8 cellular contexts compared by ENCODE assay signal in genomic region chr4:1725521-1725920, GRCh38. TPM values are rescaled to one million over a fixed set of nuclear protein-coding genes. Genes with fewer than 3 reads are reported as not detected.
DNase-seq lines count a peak whose midpoint lies in the region; ATAC-seq, FAIRE-seq and TF ChIP-seq lines count a peak whose summit lies in the region.

No MANE protein-coding gene starts in this region.

- intact Hi-C loops in K562 (cut with micrococcal nuclease), result loop anchor here (10.0 kb wide), 1 partner anchor 371 kb away; no protein-coding TSS in a partner anchor

- no peak overlapping the region for H2AFZ ChIP-seq in Loucy (ENCODE audit: low read length)
- no peak overlapping the region for H2AFZ ChIP-seq in K562 (ENCODE audit: low read depth, low read length)

- H3K27me3 ChIP-seq in Loucy (ENCODE audit: insufficient read depth, low read length, poor library complexity, severe bottlenecking), result no peaks in the 10 kb centered on the region
- H3K27me3 ChIP-seq in K562 (ENCODE audit: control insufficient read depth in 2 of 2, insufficient read depth in 2 of 2, low read length in 2 of 2), result no peaks in the 10 kb centered on the region
- no peaks in the 10 kb centered on the region for H3K27me3 ChIP-seq in neutrophil
- H3K27me3 ChIP-seq in HAP-1 (ENCODE audit: low read depth), result no peaks in the 10 kb centered on the region

- POLR2A ChIA-PET in activated CD4-positive, alpha-beta T cell treated with anti-CD3 and anti-CD28 coated beads, Interleukin-2, amount 10 ng/mL, durations not matched to agents 7 days and 5 days (lab: Charles Lee), result no interaction called here
- POLR2A ChIA-PET in K562 (lab: Yijun Ruan, JAX), result interaction anchor here (0.6 to 0.7 kb wide), 2 partner anchors 32 to 182 kb away, joined by 3 to 4 read pairs; no protein-coding TSS in a partner anchor

- no TSS peak for BruUV-seq in K562 (replicated peaks; lab: Mats Ljungman, UMichigan)

- H3K9me2 ChIP-seq in Loucy (replicated peaks; ENCODE audit: low read depth, low read length), result no peaks in the 10 kb centered on the region

- H3K79me2 ChIP-seq in Loucy (ENCODE audit: insufficient read depth, low read length) (peaks cover 91% of the 10 kb centered on the region), K562 (ENCODE audit: control insufficient read depth, insufficient read depth, low read length) (peaks cover 85% of the 10 kb centered on the region)

- H3K9ac ChIP-seq in Loucy (ENCODE audit: low read depth, low read length, poor library complexity, severe bottlenecking) (no peak overlapping the region), K562 (ENCODE audit: insufficient read depth in 1 of 2, low read depth in 2 of 2, low read length in 2 of 2) (peak overlapping the region in 1 of 2 experiments; percentile 71; a peak in 2 of 4 replicates)

- FAIRE-seq in K562 (lab: Jason Lieb, UNC), result no peak

- CTCF ChIA-PET in activated CD4-positive, alpha-beta T cell treated with anti-CD3 and anti-CD28 coated beads, Interleukin-2, amount 10 ng/mL, durations not matched to agents 7 days and 5 days (lab: Charles Lee), result interaction anchor here (0.8 to 9.1 kb wide), 4 partner anchors 12 to 32 kb away, joined by 3 to 94 read pairs (median 3); no protein-coding TSS in a partner anchor
- CTCF ChIA-PET in K562 (lab: Yijun Ruan, JAX; ENCODE audit: low intra/inter-chr PET ratio), result interaction anchor here (1.1 to 2.2 kb wide), 3 partner anchors 33 to 369 kb away, joined by 4 to 20 read pairs (median 5); no protein-coding TSS in a partner anchor

- H3K9me3 ChIP-seq in Loucy (ENCODE audit: insufficient read depth, low read depth, low read length) (no peaks in the 10 kb centered on the region), K562 (replicated peaks; ENCODE audit: control insufficient read depth, insufficient read depth, low read depth, low read length) (no peaks in the 10 kb centered on the region), neutrophil (no peaks in the 10 kb centered on the region), HAP-1 (no peaks in the 10 kb centered on the region)

- WGBS in K562 (ENCODE audit: insufficient coverage, low coverage, missing lambda C conversion rate), result 82% methylated on average over 9 of the region's 10 CpGs

- H3K36me3 Mint-ChIP-seq in activated CD4-positive, alpha-beta T cell treated with anti-CD3 and anti-CD28 coated beads, Interleukin-2, amount 10 ng/mL, durations not matched to agents 7 days and 5 days (ENCODE audit: low read depth), result peaks cover 73% of the 10 kb centered on the region
- H3K36me3 Mint-ChIP-seq in type B pancreatic cell, result peaks cover 5% of the 10 kb centered on the region

- TF ChIP-seq EP300 in K562 (IDR thresholded peaks at IDR 0.05; ENCODE audit: low read length), result no peak

- ATAC-seq in K562 (no peak), GM19023 (IDR thresholded peaks at IDR 0.05; ENCODE audit: unreplicated experiment) (no peak)

- H3K27ac Mint-ChIP-seq in activated CD4-positive, alpha-beta T cell treated with anti-CD3 and anti-CD28 coated beads, Interleukin-2, amount 10 ng/mL, durations not matched to agents 7 days and 5 days, result peak overlapping the region; percentile 98
- H3K27ac Mint-ChIP-seq in type B pancreatic cell, result no peak overlapping the region

- no peak for TF ChIP-seq POLR2A in K562 (conservative IDR thresholded peaks at IDR 0.05)

- TF ChIP-seq CTCF in Loucy (conservative IDR thresholded peaks at IDR 0.05; ENCODE audit: low read length) (no peak), K562 (IDR thresholded peaks at IDR 0.05 in 2 of 3, conservative IDR thresholded peaks at IDR 0.05 in 1 of 3; ENCODE audit: insufficient read depth in 2 of 3, low read depth in 1 of 3, low read length in 3 of 3) (no peak), neutrophil (IDR thresholded peaks at IDR 0.05) (no peak), type B pancreatic cell (conservative IDR thresholded peaks at IDR 0.05) (no peak)

- H3F3A ChIP-seq in Loucy (ENCODE audit: low read depth), result no peaks in the 10 kb centered on the region

- peaks cover 62% of the 10 kb centered on the region; the same call in 1 of the 2 replicates for H3K36me3 ChIP-seq in Loucy (ENCODE audit: insufficient read depth, low read length)
- peaks cover 76% of the 10 kb centered on the region; the same call in 2 of the 3 replicates for H3K36me3 ChIP-seq in K562 (ENCODE audit: control insufficient read depth, insufficient read depth, low read length)
- H3K36me3 ChIP-seq in neutrophil, result peaks cover 38% of the 10 kb centered on the region
- peaks cover 86% of the 10 kb centered on the region for H3K36me3 ChIP-seq in HAP-1 (replicated peaks)

- DNase-seq in activated CD4-positive, alpha-beta T cell treated with anti-CD3 and anti-CD28 coated beads, Interleukin-2, amount 10 ng/mL, durations not matched to agents 7 days and 5 days, result no peak
- no peak for DNase-seq in activated CD4-positive, alpha-beta T cell treated with anti-CD3 and anti-CD28 coated beads, Interleukin-2, amount 50 U/mL, for 4 hours
- DNase-seq in K562 (ENCODE audit: extremely low read depth in 1 of 4, low spot score in 3 of 4) (no peak), type B pancreatic cell (ENCODE audit: extremely low spot score, unreplicated experiment) (no peak), HAP-1 (ENCODE audit: low spot score in 2 of 2) (no peak)

- H3K4me1 ChIP-seq in Loucy (ENCODE audit: insufficient read depth, low read length, poor library complexity, severe bottlenecking) (peaks cover 19% of the 10 kb centered on the region), K562 (replicated peaks in 1 of 2; ENCODE audit: control insufficient read depth in 2 of 2, insufficient read depth in 2 of 2, low read length in 2 of 2) (peaks cover 10 to 50% of the 10 kb centered on the region in 2 experiments; a peak in 4 of 5 replicates), neutrophil (ENCODE audit: control insufficient read depth in 1 of 2, insufficient read depth in 1 of 2, low read depth in 1 of 2, low read length in 1 of 2) (peaks cover 85% of the 10 kb centered on the region in 2 experiments), HAP-1 (peaks cover 4% of the 10 kb centered on the region; the same call in 1 of the 2 replicates)

- no peak overlapping the region for H3K4me3 ChIP-seq in Loucy (ENCODE audit: low read length, poor library complexity, severe bottlenecking)
- no peak overlapping the region for H3K4me3 ChIP-seq in K562
- peak overlapping the region; percentile 82 to 90 for H3K4me3 ChIP-seq in neutrophil (ENCODE audit: low read depth in 1 of 2, low read length in 1 of 2)
- no peak overlapping the region for H3K4me3 ChIP-seq in HAP-1

- in situ Hi-C loops in K562 (cut with MboI) (no loop called here), HAP-1 (cut with MboI; ENCODE audit: low sequenced_read_pairs) (no loop called here)

- no peak for TF ChIP-seq RAD21 in K562 (CRISPR knock-in tag; conservative IDR thresholded peaks at IDR 0.05 in 1 of 2, IDR thresholded peaks at IDR 0.05 in 1 of 2)

- H3K27me3 Mint-ChIP-seq in activated CD4-positive, alpha-beta T cell treated with anti-CD3 and anti-CD28 coated beads, Interleukin-2, amount 10 ng/mL, durations not matched to agents 7 days and 5 days, result no peaks in the 10 kb centered on the region
- no peaks in the 10 kb centered on the region for H3K27me3 Mint-ChIP-seq in type B pancreatic cell

- H3K4me2 ChIP-seq in Loucy (ENCODE audit: low read depth, low read length, poor library complexity, severe bottlenecking) (peak overlapping the region; percentile 40), K562 (ENCODE audit: insufficient read depth, low read length) (no peak overlapping the region)

- H3K27ac ChIP-seq in K562 (ENCODE audit: extremely low read depth, low read depth, low read length) (no peak overlapping the region), neutrophil (peak overlapping the region; percentile 98)

- no peaks in the 10 kb centered on the region for H3K9me1 ChIP-seq in K562 (ENCODE audit: control insufficient read depth, insufficient read depth, low read length)

- H3K4me1 Mint-ChIP-seq in activated CD4-positive, alpha-beta T cell treated with anti-CD3 and anti-CD28 coated beads, Interleukin-2, amount 10 ng/mL, durations not matched to agents 7 days and 5 days, result peaks cover 66% of the 10 kb centered on the region
- peaks cover 12% of the 10 kb centered on the region for H3K4me1 Mint-ChIP-seq in type B pancreatic cell (ENCODE audit: unreplicated experiment)

- H4K20me1 ChIP-seq in Loucy (ENCODE audit: insufficient read depth, low read length, poor library complexity, severe bottlenecking) (peaks cover 56% of the 10 kb centered on the region), K562 (replicated peaks; ENCODE audit: control insufficient read depth, insufficient read depth, low read length) (peaks cover 23% of the 10 kb centered on the region)

- H3K9me3 Mint-ChIP-seq in activated CD4-positive, alpha-beta T cell treated with anti-CD3 and anti-CD28 coated beads, Interleukin-2, amount 10 ng/mL, durations not matched to agents 7 days and 5 days, result no peaks in the 10 kb centered on the region
- H3K9me3 Mint-ChIP-seq in type B pancreatic cell, result no peaks in the 10 kb centered on the region

- H3K4me3 Mint-ChIP-seq in activated CD4-positive, alpha-beta T cell treated with anti-CD3 and anti-CD28 coated beads, Interleukin-2, amount 10 ng/mL, durations not matched to agents 7 days and 5 days, result no peak overlapping the region
- H3K4me3 Mint-ChIP-seq in type B pancreatic cell, result no peak overlapping the region

RNA-seq across cellular contexts. Expression of gene TACC3, which starts 4.2 kb away (rescaled TPM):
- total RNA-seq in activated CD4-positive, alpha-beta T cell treated with anti-CD3 and anti-CD28 coated beads, Interleukin-2, amount 10 ng/mL, durations not matched to agents 7 days and 5 days, result 100 to 1,000 TPM; 301 to 305 TPM
- total RNA-seq in K562 (2011; cell fraction: chromatin; rRNA removed; ENCODE audit: low replicate concordance), result 114 and 225 TPM in 2 replicates
- 114 and 126 TPM in 2 replicates for total RNA-seq in K562 (2011; cell fraction: nucleolus; rRNA removed)
- total RNA-seq in K562 (2011; cell fraction: nucleoplasm; rRNA removed), result 94.5 and 103 TPM in 2 replicates
- total RNA-seq in K562 (2014; rRNA removed) (66.3 and 80.2 TPM in 2 replicates), K562 (2014; rRNA removed; fragmentation: Illumina TruSeq; extraction: Trizol) (47.1 and 49.7 TPM in 2 replicates), K562 (2015; rRNA removed; fragmentation: Illumina TruSeq; extraction: Trizol) (52.1 and 55.6 TPM in 2 replicates), K562 (2021) (112 and 122 TPM in 2 replicates), type B pancreatic cell (ENCODE audit: low replicate concordance) (35.9 and 91.4 TPM in 2 replicates)
- polyA plus RNA-seq in K562 (2011; rRNA removed) (50.3 and 50.8 TPM in 2 replicates), K562 (2014; fragmentation: Illumina TruSeq; extraction: Trizol) (95.2 and 122 TPM in 2 replicates), K562 (2014; fragmentation: Nextera tagmentation; extraction: Ambion mirVana) (1 to 10 TPM; 1.9 to 2.8 TPM), K562 (2014; rRNA removed) (90.1 and 102 TPM in 2 replicates)
- polyA plus RNA-seq in K562 (2011; cell fraction: cytosol; rRNA removed), result 45.2 and 61.0 TPM in 2 replicates
- polyA plus RNA-seq in K562 (2011; cell fraction: nucleus; rRNA removed), result 150 and 212 TPM in 2 replicates
- polyA plus RNA-seq in K562 (2012), result 93.9 and 100.0 TPM in 2 replicates
- 16.5 and 18.3 TPM in 2 replicates for polyA minus RNA-seq in K562 (2011; rRNA and poly(A)+ RNA removed)
- polyA minus RNA-seq in K562 (2011; cell fraction: cytosol; rRNA and poly(A)+ RNA removed), result 37.4 and 55.6 TPM in 2 replicates
- 40.5 and 49.1 TPM in 2 replicates for polyA minus RNA-seq in K562 (2011; cell fraction: nucleus; rRNA and poly(A)+ RNA removed)

RNA-seq across cellular contexts. Expression of gene TMEM129, which starts 4.4 kb away (rescaled TPM):
- 10 to 100 TPM; 20.9 to 22.3 TPM for total RNA-seq in activated CD4-positive, alpha-beta T cell treated with anti-CD3 and anti-CD28 coated beads, Interleukin-2, amount 10 ng/mL, durations not matched to agents 7 days and 5 days
- total RNA-seq in K562 (2011; cell fraction: chromatin; rRNA removed; ENCODE audit: low replicate concordance), result 25.4 and 79.9 TPM in 2 replicates
- total RNA-seq in K562 (2011; cell fraction: nucleolus; rRNA removed), result 85.2 and 91.1 TPM in 2 replicates
- 51.7 and 55.1 TPM in 2 replicates for total RNA-seq in K562 (2011; cell fraction: nucleoplasm; rRNA removed)
- 34.3 and 44.0 TPM in 2 replicates for total RNA-seq in K562 (2014; rRNA removed)
- total RNA-seq in K562 (2014; rRNA removed; fragmentation: Illumina TruSeq; extraction: Trizol), result 5.8 and 7.8 TPM in 2 replicates
- total RNA-seq in K562 (2015; rRNA removed; fragmentation: Illumina TruSeq; extraction: Trizol), result 18.4 and 20.4 TPM in 2 replicates
- 40.0 and 40.3 TPM in 2 replicates for total RNA-seq in K562 (2021)
- 17.9 and 28.9 TPM in 2 replicates for polyA plus RNA-seq in K562 (2011; rRNA removed)
- polyA plus RNA-seq in K562 (2011; cell fraction: cytosol; rRNA removed), result 37.3 and 93.7 TPM in 2 replicates
- polyA plus RNA-seq in K562 (2011; cell fraction: nucleus; rRNA removed), result 100 and 135 TPM in 2 replicates
- polyA plus RNA-seq in K562 (2012), result 23.2 and 37.4 TPM in 2 replicates
- polyA plus RNA-seq in K562 (2014; fragmentation: Illumina TruSeq; extraction: Trizol), result 18.8 and 24.3 TPM in 2 replicates
- polyA plus RNA-seq in K562 (2014; fragmentation: Nextera tagmentation; extraction: Ambion mirVana), result under 1 TPM; 0.34 to 0.53 TPM
- 42.9 and 47.2 TPM in 2 replicates for polyA plus RNA-seq in K562 (2014; rRNA removed)
- 5.4 and 10.2 TPM in 2 replicates for polyA minus RNA-seq in K562 (2011; rRNA and poly(A)+ RNA removed)
- 23.7 and 31.6 TPM in 2 replicates for polyA minus RNA-seq in K562 (2011; cell fraction: cytosol; rRNA and poly(A)+ RNA removed)
- polyA minus RNA-seq in K562 (2011; cell fraction: nucleus; rRNA and poly(A)+ RNA removed), result 19.1 and 20.1 TPM in 2 replicates
- total RNA-seq in type B pancreatic cell (ENCODE audit: low replicate concordance), result 38.5 and 41.0 TPM in 2 replicates

RNA-seq across cellular contexts. Expression of gene SLBP, which starts 13.4 kb away (rescaled TPM):
- 100 to 1,000 TPM; 116 to 137 TPM for total RNA-seq in activated CD4-positive, alpha-beta T cell treated with anti-CD3 and anti-CD28 coated beads, Interleukin-2, amount 10 ng/mL, durations not matched to agents 7 days and 5 days
- 30.7 and 52.5 TPM in 2 replicates for total RNA-seq in K562 (2011; cell fraction: chromatin; rRNA removed; ENCODE audit: low replicate concordance)
- 27.1 and 28.9 TPM in 2 replicates for total RNA-seq in K562 (2011; cell fraction: nucleolus; rRNA removed)
- total RNA-seq in K562 (2011; cell fraction: nucleoplasm; rRNA removed), result 42.8 and 65.1 TPM in 2 replicates
- total RNA-seq in K562 (2014; rRNA removed) (185 and 221 TPM in 2 replicates), K562 (2014; rRNA removed; fragmentation: Illumina TruSeq; extraction: Trizol) (161 and 175 TPM in 2 replicates), K562 (2015; rRNA removed; fragmentation: Illumina TruSeq; extraction: Trizol) (148 and 164 TPM in 2 replicates), K562 (2021) (123 and 128 TPM in 2 replicates), type B pancreatic cell (ENCODE audit: low replicate concordance) (40.2 and 46.0 TPM in 2 replicates)
- polyA plus RNA-seq in K562 (2011; rRNA removed) (121 and 191 TPM in 2 replicates), K562 (2014; fragmentation: Illumina TruSeq; extraction: Trizol) (171 and 214 TPM in 2 replicates), K562 (2014; fragmentation: Nextera tagmentation; extraction: Ambion mirVana) (10 to 100 TPM; 49.4 to 81.8 TPM), K562 (2014; rRNA removed) (157 and 162 TPM in 2 replicates)
- 86.2 and 92.0 TPM in 2 replicates for polyA plus RNA-seq in K562 (2011; cell fraction: cytosol; rRNA removed)
- polyA plus RNA-seq in K562 (2011; cell fraction: nucleus; rRNA removed), result 39.9 and 51.3 TPM in 2 replicates
- 91.7 and 104 TPM in 2 replicates for polyA plus RNA-seq in K562 (2012)
- polyA minus RNA-seq in K562 (2011; rRNA and poly(A)+ RNA removed), result 103 and 121 TPM in 2 replicates
- 51.2 and 63.8 TPM in 2 replicates for polyA minus RNA-seq in K562 (2011; cell fraction: cytosol; rRNA and poly(A)+ RNA removed)
- 14.9 and 23.8 TPM in 2 replicates for polyA minus RNA-seq in K562 (2011; cell fraction: nucleus; rRNA and poly(A)+ RNA removed)

RNA-seq across cellular contexts. Expression of gene FAM53A, which starts 41.4 kb away (rescaled TPM):
- total RNA-seq in activated CD4-positive, alpha-beta T cell treated with anti-CD3 and anti-CD28 coated beads, Interleukin-2, amount 10 ng/mL, durations not matched to agents 7 days and 5 days, result 1 to 10 TPM in 1 of 2 experiments, under 1 TPM in 1; 0.99 to 1.6 TPM
- total RNA-seq in K562 (2011; cell fraction: chromatin; rRNA removed; ENCODE audit: low replicate concordance), result 3.4 and 8.9 TPM in 2 replicates
- total RNA-seq in K562 (2011; cell fraction: nucleolus; rRNA removed), result 2.8 and 3.7 TPM in 2 replicates
- 2.1 and 2.4 TPM in 2 replicates for total RNA-seq in K562 (2011; cell fraction: nucleoplasm; rRNA removed)
- total RNA-seq in K562 (2014; rRNA removed), result 1.8 and 2.6 TPM in 2 replicates
- total RNA-seq in K562 (2014; rRNA removed; fragmentation: Illumina TruSeq; extraction: Trizol), result 0.76 TPM in 1 of 2 replicates, not detected in the other
- total RNA-seq in K562 (2015; rRNA removed; fragmentation: Illumina TruSeq; extraction: Trizol), result 1.1 TPM in 2 replicates
- 1.6 and 2.0 TPM in 2 replicates for total RNA-seq in K562 (2021)
- 0.53 and 1.3 TPM in 2 replicates for polyA plus RNA-seq in K562 (2011; rRNA removed)
- polyA plus RNA-seq in K562 (2011; cell fraction: cytosol; rRNA removed), result 1.7 and 2.5 TPM in 2 replicates
- polyA plus RNA-seq in K562 (2011; cell fraction: nucleus; rRNA removed), result 1.9 and 2.9 TPM in 2 replicates
- polyA plus RNA-seq in K562 (2012), result 1.4 and 2.1 TPM in 2 replicates
- polyA plus RNA-seq in K562 (2014; fragmentation: Illumina TruSeq; extraction: Trizol), result 0.62 and 1.4 TPM in 2 replicates
- not detected for polyA plus RNA-seq in K562 (2014; fragmentation: Nextera tagmentation; extraction: Ambion mirVana)
- polyA plus RNA-seq in K562 (2014; rRNA removed), result 1.4 and 2.7 TPM in 2 replicates
- polyA minus RNA-seq in K562 (2011; rRNA and poly(A)+ RNA removed), result 0.45 and 1.1 TPM in 2 replicates
- polyA minus RNA-seq in K562 (2011; cell fraction: cytosol; rRNA and poly(A)+ RNA removed), result 2.6 and 3.8 TPM in 2 replicates
- 1.00 and 1.8 TPM in 2 replicates for polyA minus RNA-seq in K562 (2011; cell fraction: nucleus; rRNA and poly(A)+ RNA removed)
- total RNA-seq in type B pancreatic cell (ENCODE audit: low replicate concordance), result 0.90 and 3.2 TPM in 2 replicates

Comparison
In these comparisons a context has a peak if more than half of its experiments do, and no peak if none do; other contexts are left out.
1. H3K4me3 ChIP-seq: peak in neutrophil (2 of 2); none in Loucy (single experiment), K562 (single experiment) and HAP-1 (single experiment).